ENCODE assay signal across 24 cellular contexts in genomic region chr3:39271363-39271762, GRCh38. TPM values are rescaled to one million over a fixed set of nuclear protein-coding genes. Genes with fewer than 3 reads are reported as not detected.
DNase-seq lines count a peak whose midpoint lies in the region; ATAC-seq and TF ChIP-seq lines count a peak whose summit lies in the region.
"Had no signal": no experiment of that assay in that cellular context is flagged by ENCODE, and none has a peak within 500 bp of the region (broad histone marks: within the 10 kb centered on the region; RNA-seq: fewer than 3 reads in every experiment).

No MANE protein-coding gene starts in this region.

- no peak for DNase-seq in CD8-positive, alpha-beta memory T cell
- DNase-seq in NCI-H69 (lab: John Stamatoyannopoulos, UW) (peak; percentile 27), spleen (no peak), right cardiac atrium (no peak), activated T-cell treated with anti-CD3 and anti-CD28 coated beads for 4 hours (no peak)
- no peak for DNase-seq in effector CD8-positive, alpha-beta T cell (lab: John Stamatoyannopoulos, UW)
- DNase-seq: GM23248, HCEC 1CT, IMR-90, Karpas-422, NCI-H1417, NCI-H1694 treated with DMSO at 0.1 percent for 48 hours, NCI-H2081 treated with DMSO at 0.1 percent for 48 hours, NCI-H2171 treated with DMSO at 0.1 percent for 48 hours, NCI-H524 treated with DMSO at 0.1 percent for 48 hours, Right ventricle myocardium superior had no signal

- ATAC-seq in esophagus mucosa (peak; percentile 20), right cardiac atrium (no peak)
- ATAC-seq: CD8-positive, alpha-beta T cell had no signal

- 86 to 89% (median 88%) methylated on average over 3 of the region's 3 CpGs for WGBS in spleen, 5 donors
- WGBS in right cardiac atrium, result 93% methylated on average over 3 of the region's 3 CpGs

- H3K27me3 Mint-ChIP-seq in CD8-positive, alpha-beta memory T cell, result no peaks in the 10 kb centered on the region

- H3K27me3 ChIP-seq in CD8-positive, alpha-beta memory T cell (ENCODE audit: insufficient read depth, low read length, poor library complexity, severe bottlenecking), result no peaks in the 10 kb centered on the region
- H3K27me3 ChIP-seq in spleen (replicated peaks in 1 of 7) (no peaks in the 10 kb centered on the region), right cardiac atrium (ENCODE audit: control insufficient read depth, insufficient read depth) (no peaks in the 10 kb centered on the region)
- H3K27me3 ChIP-seq: BLaER1 had no signal

- H3K9me3 Mint-ChIP-seq in CD8-positive, alpha-beta memory T cell, result no peaks in the 10 kb centered on the region
- H3K9me3 Mint-ChIP-seq: CD8-positive, alpha-beta T cell had no signal

- peak overlapping the region in 3 of 7 donors; percentile 35 to 84 (median 54) for H3K4me3 Mint-ChIP-seq in CD8-positive, alpha-beta memory T cell
- H3K4me3 Mint-ChIP-seq: CD8-positive, alpha-beta T cell had no signal

- CTCF ChIA-PET in CD8-positive, alpha-beta memory T cell (lab: Charles Lee), result interaction anchor here (1.1 to 2.1 kb wide), 3 partner anchors 17 to 80 kb away, joined by 3 to 12 read pairs (median 3); no protein-coding TSS in a partner anchor

- peak overlapping the region in 7 of 8 donors; percentile 1 to 84 (median 26) for H3K27ac Mint-ChIP-seq in CD8-positive, alpha-beta memory T cell
- H3K27ac Mint-ChIP-seq: CD8-positive, alpha-beta T cell had no signal

- H3K4me1 ChIP-seq in CD8-positive, alpha-beta memory T cell (ENCODE audit: insufficient read depth, low read length), result peaks cover 46% of the 10 kb centered on the region
- peaks cover 0 to 52% (median 11%) of the 10 kb centered on the region in 6 donors for H3K4me1 ChIP-seq in spleen
- H3K4me1 ChIP-seq in right cardiac atrium (ENCODE audit: control insufficient read depth, insufficient read depth, low read length), result no peaks in the 10 kb centered on the region

- no peak for TF ChIP-seq CTCF in spleen (IDR thresholded peaks at IDR 0.05 in 8 of 11, conservative IDR thresholded peaks at IDR 0.05 in 3 of 11)

- no peak overlapping the region for H3K4me3 ChIP-seq in CD8-positive, alpha-beta memory T cell (ENCODE audit: low read length)
- H3K4me3 ChIP-seq in spleen (no peak overlapping the region), right cardiac atrium (ENCODE audit: low read length) (no peak overlapping the region)
- H3K4me3 ChIP-seq: BLaER1, GM23248 had no signal

- H3K27ac ChIP-seq in CD8-positive, alpha-beta memory T cell (ENCODE audit: low read depth, low read length), result no peak overlapping the region
- H3K27ac ChIP-seq in spleen (peak overlapping the region in 5 of 8 donors; percentile 30 to 75 (median 62)), right cardiac atrium (ENCODE audit: low read length) (no peak overlapping the region)
- H3K27ac ChIP-seq: BLaER1, GM23248 had no signal

- TF ChIP-seq POLR2A in spleen (IDR thresholded peaks at IDR 0.05), result no peak

- H3K9me3 ChIP-seq in CD8-positive, alpha-beta memory T cell (ENCODE audit: low read length), result no peaks in the 10 kb centered on the region
- H3K9me3 ChIP-seq in spleen (no peaks in the 10 kb centered on the region), right cardiac atrium (ENCODE audit: control insufficient read depth, low read length) (no peaks in the 10 kb centered on the region)
- H3K9me3 ChIP-seq: BLaER1 had no signal

- intact Hi-C loops in spleen (cut with DNase I; ENCODE audit: low total_unique reads), result no loop called here
- intact Hi-C loops in right cardiac atrium (cut with DNase I), result no loop called here

- POLR2A ChIA-PET in CD8-positive, alpha-beta memory T cell (lab: Charles Lee), result no interaction called here

- H3K36me3 Mint-ChIP-seq in CD8-positive, alpha-beta memory T cell, result peaks cover 0 to 3% (median 0%) of the 10 kb centered on the region in 3 donors
- H3K36me3 Mint-ChIP-seq: CD8-positive, alpha-beta T cell had no signal

- H3K4me1 Mint-ChIP-seq in CD8-positive, alpha-beta memory T cell, result peaks cover 54 to 88% (median 79%) of the 10 kb centered on the region in 3 donors

- no peaks in the 10 kb centered on the region for H3K36me3 ChIP-seq in CD8-positive, alpha-beta memory T cell (ENCODE audit: insufficient read depth, low read length)
- H3K36me3 ChIP-seq in spleen, result no peaks in the 10 kb centered on the region
- H3K36me3 ChIP-seq: BLaER1 had no signal

RNA-seq across cellular contexts. Expression of gene CX3CR1, which starts 8.5 kb away (rescaled TPM):
- total RNA-seq in CD8-positive, alpha-beta memory T cell, result 1 to 10 TPM in 1 of 2 experiments, under 1 TPM in 1; 0.74 to 1.1 TPM
- polyA plus RNA-seq in CD8-positive, alpha-beta memory T cell, result 98.7 TPM
- total RNA-seq in esophagus mucosa (0.84 TPM), spleen (10 to 100 TPM in 2 of 7 donors, 1 to 10 TPM in 5; 5.1 to 15.0 (median 7.2) TPM), right cardiac atrium (1 to 10 TPM in 1 of 4 donors, under 1 TPM in 3; 0.19 to 1.0 (median 0.85) TPM)
- polyA plus RNA-seq in spleen (under 1 TPM; 0.09 to 0.80 (median 0.35) TPM), right cardiac atrium (0.20 TPM)
- total RNA-seq: A673, Daoy, GM23248, IMR-90, SK-MEL-5 had no signal
- polyA plus RNA-seq: GM23248, IMR-90 had no signal

RNA-seq across cellular contexts. Expression of gene CCR8, which starts 58.1 kb away (rescaled TPM):
- total RNA-seq in CD8-positive, alpha-beta memory T cell, result 1 to 10 TPM; 2.9 to 5.3 TPM
- polyA plus RNA-seq in CD8-positive, alpha-beta memory T cell, result 2.1 TPM
- total RNA-seq in esophagus mucosa (0.16 TPM), spleen (1 to 10 TPM in 1 of 7 donors, under 1 TPM in 5, not detected in 1; 0.46 to 2.1 (median 0.68) TPM), right cardiac atrium (not detected)
- polyA plus RNA-seq in spleen (under 1 TPM in 1 of 3 donors, not detected in 2; 0.06 TPM), right cardiac atrium (not detected)
- total RNA-seq: A673, Daoy, GM23248, IMR-90, M059J, Right ventricle myocardium superior, RPMI7951, SK-MEL-5 had no signal
- polyA plus RNA-seq: GM23248, IMR-90 had no signal

Comparison
In these comparisons a context has a peak if more than half of its experiments do, and no peak if none do; other contexts are left out.
1. H3K27ac ChIP-seq: peak in spleen (5 of 8); none in CD8-positive, alpha-beta memory T cell (single experiment) and right cardiac atrium (single experiment).